ENCODE assay signal across 1 cellular context in genomic region chr16:46884513-46885293, GRCh38.
TF ChIP-seq lines count a peak whose summit lies in the region.

No MANE protein-coding gene starts in this region.

TF ChIP-seq in HCT116, 20 proteins besides CTCF, POLR2A, EP300 and RAD21 (continued from another document):
- TF ChIP-seq YY1 (IDR thresholded peaks at IDR 0.05; ENCODE audit: extremely low read depth, insufficient replicate concordance, low read depth, low read length) (no peak), CBX3 (IDR thresholded peaks at IDR 0.05; ENCODE audit: low read depth) (no peak), TCF7L2 (IDR thresholded peaks at IDR 0.05; ENCODE audit: borderline replicate concordance, extremely low read depth, insufficient read depth, insufficient read length) (no peak), SIN3A (IDR thresholded peaks at IDR 0.05; ENCODE audit: low read depth) (no peak)
